In genomic region chr14:70005281-70005805, GRCh38 we compare ENCODE assay signal across 1 cellular context.
TF ChIP-seq lines count a peak whose summit lies in the region.

No MANE protein-coding gene starts in this region.

TF ChIP-seq in HepG2, 621 proteins besides CTCF, POLR2A, EP300 and RAD21 (continued from another document and continues in another):
- TF ChIP-seq ZBED4 (CRISPR knock-in tag; IDR thresholded peaks at IDR 0.05; ENCODE audit: borderline replicate concordance): peak; percentile 78; the same call in 1 of the 2 replicates
- TF ChIP-seq ZNF207 (IDR thresholded peaks at IDR 0.05; ENCODE audit: borderline replicate concordance): no peak
- peak; percentile 63; the same call in 1 of the 2 replicates for TF ChIP-seq ZNF317 (CRISPR knock-in tag; IDR thresholded peaks at IDR 0.05)
- no peak for TF ChIP-seq ZNF780A (CRISPR knock-in tag; IDR thresholded peaks at IDR 0.05)
- TF ChIP-seq ARID5B (CRISPR knock-in tag; IDR thresholded peaks at IDR 0.05): peak; percentile 88
- no peak for TF ChIP-seq E2F2 (CRISPR knock-in tag; IDR thresholded peaks at IDR 0.05; ENCODE audit: borderline replicate concordance)
- TF ChIP-seq MTERF4 (CRISPR knock-in tag; IDR thresholded peaks at IDR 0.05): no peak
- TF ChIP-seq THAP11 (CRISPR knock-in tag; IDR thresholded peaks at IDR 0.05): peak; percentile 69
- no peak for TF ChIP-seq SMAD1 (CRISPR knock-in tag; IDR thresholded peaks at IDR 0.05; ENCODE audit: borderline replicate concordance, low read depth)
- no peak for TF ChIP-seq ZNF616 (CRISPR knock-in tag; IDR thresholded peaks at IDR 0.05; ENCODE audit: low read depth)
- TF ChIP-seq ZNF10 (CRISPR knock-in tag; IDR thresholded peaks at IDR 0.05; ENCODE audit: borderline replicate concordance, low read depth): no peak
- TF ChIP-seq ZNF354B (CRISPR knock-in tag; IDR thresholded peaks at IDR 0.05): no peak
- peak; percentile 63; the same call in 1 of the 2 replicates for TF ChIP-seq ZNF580 (CRISPR knock-in tag; IDR thresholded peaks at IDR 0.05; ENCODE audit: borderline replicate concordance, low read depth)
- no peak for TF ChIP-seq MXD3 (CRISPR knock-in tag; IDR thresholded peaks at IDR 0.05)
- no peak for TF ChIP-seq KLF9 (CRISPR knock-in tag; IDR thresholded peaks at IDR 0.05; ENCODE audit: low read depth)
- TF ChIP-seq ZNF501 (CRISPR knock-in tag; IDR thresholded peaks at IDR 0.05): peak; percentile 73
- TF ChIP-seq MXI1 (IDR thresholded peaks at IDR 0.05; ENCODE audit: borderline replicate concordance, low read depth, low read length): peak; percentile 96; the same call in 2 of the 3 replicates
- no peak for TF ChIP-seq TOPORS (CRISPR knock-in tag; IDR thresholded peaks at IDR 0.05)
- no peak for TF ChIP-seq EZH2 (conservative IDR thresholded peaks at IDR 0.05; ENCODE audit: low read depth, low read length)
- TF ChIP-seq FLYWCH1 (CRISPR knock-in tag; IDR thresholded peaks at IDR 0.05): no peak
- TF ChIP-seq ZNF276 (CRISPR knock-in tag; IDR thresholded peaks at IDR 0.05; ENCODE audit: low read depth): 0 out of 2 replicates have a peak, but pooled peaks have one; percentile 44
- no peak for TF ChIP-seq ATF5 (CRISPR knock-in tag; IDR thresholded peaks at IDR 0.05; ENCODE audit: low read depth)
- no peak for TF ChIP-seq ZBTB8A (CRISPR knock-in tag; IDR thresholded peaks at IDR 0.05; ENCODE audit: borderline replicate concordance, low read depth)
- TF ChIP-seq ZNF430 (CRISPR knock-in tag; IDR thresholded peaks at IDR 0.05): no peak
- TF ChIP-seq MAF1 (CRISPR knock-in tag; IDR thresholded peaks at IDR 0.05; ENCODE audit: borderline replicate concordance): no peak
- TF ChIP-seq ZNF605 (CRISPR knock-in tag; IDR thresholded peaks at IDR 0.05): 0 out of 2 replicates have a peak, but pooled peaks have one; percentile 37
- TF ChIP-seq GABPA (IDR thresholded peaks at IDR 0.05; ENCODE audit: low read depth, low read length): no peak
- no peak; the same call in 1 of the 2 replicates for TF ChIP-seq GABPA (CRISPR knock-in tag; IDR thresholded peaks at IDR 0.05; ENCODE audit: low read depth)
- TF ChIP-seq PREB (CRISPR knock-in tag; IDR thresholded peaks at IDR 0.05): no peak
- no peak for TF ChIP-seq ZNF766 (CRISPR knock-in tag; IDR thresholded peaks at IDR 0.05; ENCODE audit: borderline replicate concordance)
- TF ChIP-seq ATF1 (CRISPR knock-in tag; IDR thresholded peaks at IDR 0.05): 0 out of 2 replicates have a peak, but pooled peaks have one; percentile 18
- TF ChIP-seq ZNF609 (CRISPR knock-in tag; IDR thresholded peaks at IDR 0.05; ENCODE audit: borderline replicate concordance): peak; percentile 65; the same call in 1 of the 2 replicates
- no peak for TF ChIP-seq ZNF20 (CRISPR knock-in tag; IDR thresholded peaks at IDR 0.05)
